In genomic region chr1:54161495-54162168, GRCh38 we compare ENCODE assay signal across 1 cellular context.
TF ChIP-seq lines count a peak whose summit lies in the region.

No MANE protein-coding gene starts in this region.

TF ChIP-seq in K562, 482 proteins besides CTCF, POLR2A, EP300 and RAD21:
- TF ChIP-seq CHD4 (IDR thresholded peaks at IDR 0.05; ENCODE audit: insufficient read depth, insufficient replicate concordance, low read depth, low read length, poor library complexity, severe bottlenecking) (peak; percentile 74), RCOR1 (IDR thresholded peaks at IDR 0.05; ENCODE audit: borderline replicate concordance in 1 of 2, low read depth in 2 of 2, low read length in 2 of 2) (peak in 1 of 2 experiments; percentile 65; a peak in 3 of 4 replicates), HDAC2 (IDR thresholded peaks at IDR 0.05) (peak; percentile 64; the same call in 1 of the 2 replicates), CBX1 (IDR thresholded peaks at IDR 0.05; ENCODE audit: low read depth) (peak; percentile 67; the same call in 1 of the 2 replicates), THRAP3 (IDR thresholded peaks at IDR 0.05; ENCODE audit: borderline replicate concordance) (no peak), ADNP (tag; IDR thresholded peaks at IDR 0.05) (peak; percentile 89), CREB5 (CRISPR knock-in tag; IDR thresholded peaks at IDR 0.05) (no peak), NCOA2 (IDR thresholded peaks at IDR 0.05; ENCODE audit: partially characterized antibody in 2 of 2) (no peak), KDM5B (IDR thresholded peaks at IDR 0.05; ENCODE audit: insufficient replicate concordance, low read depth, low read length) (no peak), SMARCA5 (IDR thresholded peaks at IDR 0.05) (peak; percentile 86), ESRRA (IDR thresholded peaks at IDR 0.05; ENCODE audit: borderline replicate concordance, low read depth) (peak; percentile 59; the same call in 1 of the 2 replicates), RBM25 (IDR thresholded peaks at IDR 0.05; ENCODE audit: low read depth, low read length, severe bottlenecking) (peak; percentile 97), THAP7 (CRISPR knock-in tag; IDR thresholded peaks at IDR 0.05) (no peak), CBX3 (IDR thresholded peaks at IDR 0.05; ENCODE audit: borderline replicate concordance in 1 of 2, low read length in 2 of 2) (peak in 1 of 2 experiments; percentile 75; a peak in 2 of 3 replicates), ZBTB7A (IDR thresholded peaks at IDR 0.05; ENCODE audit: borderline replicate concordance, control insufficient read depth, low read depth, low read length) (peak; percentile 3; the same call in 1 of the 2 replicates), KDM1A (IDR thresholded peaks at IDR 0.05) (peak; percentile 82 to 88), BCOR (IDR thresholded peaks at IDR 0.05) (peak; percentile 98)
- TF ChIP-seq, protein P1, sequence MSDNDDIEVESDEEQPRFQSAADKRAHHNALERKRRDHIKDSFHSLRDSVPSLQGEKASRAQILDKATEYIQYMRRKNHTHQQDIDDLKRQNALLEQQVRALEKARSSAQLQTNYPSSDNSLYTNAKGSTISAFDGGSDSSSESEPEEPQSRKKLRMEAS (CRISPR knock-in tag; IDR thresholded peaks at IDR 0.05): 0 out of 2 replicates have a peak, but pooled peaks have one; percentile 33
